Comparison of ENCODE assay signal across 8 cellular contexts in genomic region chr9:76441551-76442322, GRCh38. TPM values are rescaled to one million over a fixed set of nuclear protein-coding genes. Genes with fewer than 3 reads are reported as not detected.
DNase-seq lines count a peak whose midpoint lies in the region; ATAC-seq, FAIRE-seq and TF ChIP-seq lines count a peak whose summit lies in the region.

No MANE protein-coding gene starts in this region.

- WGBS in small intestine, 3 donors: 80 to 84% (median 80%) methylated on average over 10 of the region's 10 CpGs

- no peaks in the 10 kb centered on the region for H3K9me3 ChIP-seq in small intestine (ENCODE audit: control insufficient read depth, low read depth)

- no peaks in the 10 kb centered on the region for H3K36me3 ChIP-seq in small intestine (ENCODE audit: control insufficient read depth in 2 of 2, insufficient read depth in 2 of 2, low read length in 2 of 2)
- no peaks in the 10 kb centered on the region for H3K36me3 ChIP-seq in H7 (replicated peaks; ENCODE audit: control insufficient read depth, insufficient read depth, low read length)

- no peak for TF ChIP-seq RAD21 in Ishikawa (IDR thresholded peaks at IDR 0.05; ENCODE audit: low read depth)

- ATAC-seq in GM21576 (IDR thresholded peaks at IDR 0.05; ENCODE audit: unreplicated experiment): peak; percentile 59

- H3K4me1 ChIP-seq in small intestine (ENCODE audit: control insufficient read depth in 2 of 2, insufficient read depth in 1 of 2, low read depth in 1 of 2, low read length in 1 of 2): no peaks in the 10 kb centered on the region

- H3K27ac ChIP-seq in small intestine (ENCODE audit: low read depth in 1 of 2, low read length in 1 of 2): no peak overlapping the region

- peak; percentile 77 for DNase-seq in GM12865 (ENCODE audit: low read depth)
- DNase-seq in fibroblast of the aortic adventitia (ENCODE audit: low read depth): peak; percentile 42
- DNase-seq in GOT3 (lab: John Stamatoyannopoulos, UW): no peak
- DNase-seq in small intestine: no peak
- DNase-seq in RKO (ENCODE audit: low spot score): no peak
- DNase-seq in H7: no peak

- H3K4me3 ChIP-seq in GM12865 (ENCODE audit: low read depth, low read length) (peak overlapping the region; percentile 19), fibroblast of the aortic adventitia (ENCODE audit: low read depth, low read length) (no peak overlapping the region), small intestine (ENCODE audit: low read depth in 1 of 2, low read length in 2 of 2) (no peak overlapping the region), H7 (ENCODE audit: insufficient read depth, low read depth, low read length) (no peak overlapping the region)

- H3K27me3 ChIP-seq in small intestine (ENCODE audit: control insufficient read depth in 2 of 2, insufficient read depth in 2 of 2, low read length in 2 of 2): no peaks in the 10 kb centered on the region
- no peaks in the 10 kb centered on the region for H3K27me3 ChIP-seq in H7 (ENCODE audit: control insufficient read depth, insufficient read depth, low read length)

- peak; percentile 40; the same call in 1 of the 2 replicates for TF ChIP-seq EP300 in Ishikawa (IDR thresholded peaks at IDR 0.05; ENCODE audit: borderline replicate concordance)

- TF ChIP-seq CTCF in GM12865 (IDR thresholded peaks at IDR 0.05; ENCODE audit: insufficient read depth, low read depth, low read length, missing control alignments) (no peak), fibroblast of the aortic adventitia (IDR thresholded peaks at IDR 0.05; ENCODE audit: insufficient read depth, low read length) (no peak)

- no peak for FAIRE-seq in small intestine (lab: Jason Lieb, UNC)

TF ChIP-seq in Ishikawa, 13 proteins besides CTCF, POLR2A, EP300 and RAD21:
- no peak for TF ChIP-seq NFIC (IDR thresholded peaks at IDR 0.05)
- no peak for TF ChIP-seq CEBPB (IDR thresholded peaks at IDR 0.05)
- no peak for TF ChIP-seq TCF12 (IDR thresholded peaks at IDR 0.05; ENCODE audit: low read depth)
- no peak for TF ChIP-seq CREB1 (IDR thresholded peaks at IDR 0.05; ENCODE audit: low read depth)
- no peak for TF ChIP-seq EGR1 (IDR thresholded peaks at IDR 0.05)
- no peak for TF ChIP-seq TEAD4 (IDR thresholded peaks at IDR 0.05)
- no peak for TF ChIP-seq ZBTB7A (IDR thresholded peaks at IDR 0.05; ENCODE audit: low read depth)

RNA-seq across cellular contexts. Expression of gene GCNT1, which starts 17.2 kb away (rescaled TPM):
- total RNA-seq in fibroblast of the aortic adventitia (ENCODE audit: low replicate concordance): 18.0 and 46.9 TPM in 2 replicates
- polyA plus RNA-seq in small intestine: 10 to 100 TPM in 2 of 3 donors, 1 to 10 TPM in 1; 7.0 to 43.2 (median 19.7) TPM
- 14.5 and 23.6 TPM in 2 replicates for total RNA-seq in H7 (2014; rRNA removed; shearing (Covaris generic))

RNA-seq across cellular contexts. Expression of gene RFK, which starts 47.5 kb away (rescaled TPM):
- total RNA-seq in fibroblast of the aortic adventitia (ENCODE audit: low replicate concordance): 9.6 and 28.7 TPM in 2 replicates
- 10 to 100 TPM; 28.3 to 67.3 (median 48.3) TPM for polyA plus RNA-seq in small intestine
- 15.2 and 17.5 TPM in 2 replicates for total RNA-seq in H7 (2014; rRNA removed; shearing (Covaris generic))

Comparison
In these comparisons a context has a peak if more than half of its experiments do, and no peak if none do; other contexts are left out.
1. DNase-seq: peak in GM12865 (single experiment) and fibroblast of the aortic adventitia (single experiment); none in GOT3 (single experiment), small intestine (single experiment), RKO (single experiment) and H7 (single experiment).